17 cellular contexts compared by ENCODE assay signal in genomic region chr13:32136716-32137115, GRCh38.
"Had no signal": no experiment of that assay in that cellular context is flagged by ENCODE, and none has a peak within 500 bp of the region (broad histone marks: within the 10 kb centered on the region; RNA-seq: fewer than 3 reads in every experiment).

No MANE protein-coding gene starts in this region.

- H3K4me3 ChIP-seq: breast epithelium, gastrocnemius medialis, heart left ventricle, left lung, prostate gland, right atrium auricular region, stomach, testis, upper lobe of right lung had no signal

- ATAC-seq: activated T-cell treated with anti-CD3 and anti-CD28 coated beads, Interleukin-2, amount 50 U/mL, for 72 hours; esophagus mucosa; gastrocnemius medialis; heart left ventricle; left lung; upper lobe of right lung had no signal

- H3K27ac ChIP-seq: gastrocnemius medialis, left lung, prostate gland, right atrium auricular region, stomach, testis, upper lobe of right lung had no signal

- DNase-seq: activated CD4-positive, alpha-beta T cell treated with anti-CD3 and anti-CD28 coated beads, Interleukin-2, amount 50 U/mL, for 4 hours; activated effector memory CD4-positive, alpha-beta T cell treated with anti-CD3 and anti-CD28 coated beads, Interleukin-2, amount 50 U/mL, for 16 hours; activated T-cell treated with anti-CD3 and anti-CD28 coated beads, Interleukin-2, amount 50 U/mL, for 72 hours; cerebellar nuclear complex; effector CD8-positive, alpha-beta T cell; gastrocnemius medialis; heart left ventricle; left lung; mammary epithelial cell; naive B cell; stomach; testis; upper lobe of right lung had no signal

- H3K4me1 ChIP-seq: gastrocnemius medialis, left lung, prostate gland, testis, upper lobe of right lung had no signal

- H3K9me3 ChIP-seq: breast epithelium, gastrocnemius medialis, heart left ventricle, left lung, prostate gland, right atrium auricular region, stomach, testis, upper lobe of right lung had no signal

- H3K27me3 ChIP-seq: breast epithelium, gastrocnemius medialis, heart left ventricle, left lung, right atrium auricular region, stomach, testis, upper lobe of right lung had no signal

- H3K36me3 ChIP-seq: breast epithelium, prostate gland, right atrium auricular region, upper lobe of right lung had no signal
